In genomic region chr4:140296335-140296753, GRCh38 we compare ENCODE assay signal across 9 cellular contexts.
DNase-seq lines count a peak whose midpoint lies in the region; ATAC-seq, FAIRE-seq and TF ChIP-seq lines count a peak whose summit lies in the region.
"Had no signal": no experiment of that assay in that cellular context is flagged by ENCODE, and none has a peak within 500 bp of the region (broad histone marks: within the 10 kb centered on the region; RNA-seq: fewer than 3 reads in every experiment).

No MANE protein-coding gene starts in this region.

- no peak overlapping the region for H4K5ac ChIP-seq in H9 (ENCODE audit: insufficient read length, low read depth, low read length)

- H3K23me2 ChIP-seq in H9 (ENCODE audit: insufficient read length, low read depth, low read length, poor library complexity, severe bottlenecking) = no peaks in the 10 kb centered on the region

- H3K4me3 ChIP-seq in foreskin fibroblast (ENCODE audit: low read depth in 1 of 2, low read length in 2 of 2) = no peak overlapping the region

- H3K27ac ChIP-seq in H9 (ENCODE audit: insufficient read length, low read depth, low read length) = no peak overlapping the region

- H2AK5ac ChIP-seq in H9 (ENCODE audit: insufficient read length, low read length) = no peak overlapping the region

- H3K9ac ChIP-seq in H9 (ENCODE audit: extremely low read depth, insufficient read length, low read length) = no peak overlapping the region

- no peak overlapping the region for H2BK120ac ChIP-seq in H9 (ENCODE audit: low read depth, low read length, poor library complexity, severe bottlenecking)

- H3K79me2 ChIP-seq in H9 (ENCODE audit: insufficient read depth, low read length) = no peaks in the 10 kb centered on the region

- no CpG with 5 or more reads among the region's 10 CpGs for WGBS in H9 (ENCODE audit: extremely low coverage, insufficient read length, low lambda C conversion rate)

- no peak overlapping the region for H3K4me3 Mint-ChIP-seq in H9

- H3K14ac ChIP-seq in H9 (ENCODE audit: insufficient read depth, low read length) = no peak overlapping the region

- no peak overlapping the region for H2BK15ac ChIP-seq in H9 (ENCODE audit: low read depth, low read length)

- H2BK20ac ChIP-seq in H9 (ENCODE audit: low read depth, low read length, poor library complexity, severe bottlenecking) = no peak overlapping the region

- H3K56ac ChIP-seq in H9 (ENCODE audit: insufficient read length, low read depth, low read length) = no peak overlapping the region

- H3K27ac Mint-ChIP-seq in H9 = no peak overlapping the region

- DNase-seq in H54 (ENCODE audit: insufficient read length, low spot score) = peak; percentile 32
- DNase-seq in RPMI7951 (ENCODE audit: low read depth) = peak; percentile 86
- DNase-seq in foreskin fibroblast = peak; percentile 87 to 96
- peak; percentile 71 for DNase-seq in sciatic nerve (ENCODE audit: low spot score)
- DNase-seq in H9 = no peak
- no peak for DNase-seq in middle frontal gyrus (ENCODE audit: extremely low spot score, low spot score)
- no peak for DNase-seq in NCI-H2029 (lab: John Stamatoyannopoulos, UW)

- H3K4ac ChIP-seq in H9 (ENCODE audit: low read depth, low read length) = no peak overlapping the region

- H4K91ac ChIP-seq in H9 (ENCODE audit: insufficient read length, low read depth, low read length) = no peak overlapping the region

- ATAC-seq in sciatic nerve = peak; percentile 94
- ATAC-seq in HG02885 (IDR thresholded peaks at IDR 0.05; ENCODE audit: poor library complexity, unreplicated experiment) = no peak

- H4K8ac ChIP-seq in H9 (replicated peaks; ENCODE audit: insufficient read length, low read depth, low read length) = no peak overlapping the region

- H3K36me3 Mint-ChIP-seq in H9 (ENCODE audit: insufficient read depth in 1 of 3, low read depth in 3 of 3) = no peaks in the 10 kb centered on the region

- H2BK12ac ChIP-seq in H9 (ENCODE audit: insufficient read length, low read depth, low read length) = no peak overlapping the region

- no peaks in the 10 kb centered on the region for H3K9me3 ChIP-seq in H9 (ENCODE audit: control insufficient read depth, low read depth, low read length)

- no peak overlapping the region for H3K18ac ChIP-seq in H9 (ENCODE audit: insufficient read length, low read depth, low read length)

- peaks cover 7% of the 10 kb centered on the region for H3K27me3 Mint-ChIP-seq in H9 (ENCODE audit: low read depth)

- H3K79me1 ChIP-seq in H9 (ENCODE audit: insufficient read depth, low read depth, low read length, poor library complexity, severe bottlenecking) = no peaks in the 10 kb centered on the region

- intact Hi-C loops in sciatic nerve (cut with DNase I) = no loop called here

- peaks cover 20 to 25% of the 10 kb centered on the region in 2 experiments for H3K4me1 Mint-ChIP-seq in H9

- H2BK5ac ChIP-seq in H9 (ENCODE audit: insufficient read length, low read length) = no peak overlapping the region

- H3K4me1 ChIP-seq in H9 (ENCODE audit: insufficient read depth, low read length) = peaks cover 3% of the 10 kb centered on the region; the same call in 1 of the 2 replicates

- no peak overlapping the region for H3K23ac ChIP-seq in H9 (ENCODE audit: insufficient read length, low read depth, low read length)

- no peak for TF ChIP-seq POLR2A in H54 (IDR thresholded peaks at IDR 0.05; ENCODE audit: low read depth, low read length)

- H3K9me3 Mint-ChIP-seq in H9 = no peaks in the 10 kb centered on the region; a peak in 2 of 5 replicates

- H4K20me1 ChIP-seq in H9 (ENCODE audit: control insufficient read depth, insufficient read depth, insufficient read length) = no peaks in the 10 kb centered on the region

- peak; percentile 11 for FAIRE-seq in H54 (lab: Jason Lieb, UNC)

- no peak overlapping the region for H3T11ph ChIP-seq in H9 (ENCODE audit: low read length)

- H3K4me2 ChIP-seq in H9 (ENCODE audit: insufficient read depth, insufficient read length, low read length) = no peak overlapping the region

- no peak for TF ChIP-seq CTCF in foreskin fibroblast (IDR thresholded peaks at IDR 0.05; ENCODE audit: low read depth, low read length)
- TF ChIP-seq CTCF in H9 (conservative IDR thresholded peaks at IDR 0.05) = no peak

- no peaks in the 10 kb centered on the region for H3K27me3 ChIP-seq in H9 (ENCODE audit: insufficient read depth, low read length)
- H3K27me3 ChIP-seq: dorsolateral prefrontal cortex had no signal

- H2AFZ ChIP-seq in H9 (ENCODE audit: low read length) = no peak overlapping the region

Comparison
In these comparisons a context has a peak if more than half of its experiments do, and no peak if none do; other contexts are left out.
1. DNase-seq: peak in H54 (single experiment), RPMI7951 (single experiment), foreskin fibroblast (2 of 2) and sciatic nerve (single experiment); none in H9 (single experiment), middle frontal gyrus (single experiment) and NCI-H2029 (single experiment).